ENCODE assay signal across 8 cellular contexts in the genomic region with DNA sequence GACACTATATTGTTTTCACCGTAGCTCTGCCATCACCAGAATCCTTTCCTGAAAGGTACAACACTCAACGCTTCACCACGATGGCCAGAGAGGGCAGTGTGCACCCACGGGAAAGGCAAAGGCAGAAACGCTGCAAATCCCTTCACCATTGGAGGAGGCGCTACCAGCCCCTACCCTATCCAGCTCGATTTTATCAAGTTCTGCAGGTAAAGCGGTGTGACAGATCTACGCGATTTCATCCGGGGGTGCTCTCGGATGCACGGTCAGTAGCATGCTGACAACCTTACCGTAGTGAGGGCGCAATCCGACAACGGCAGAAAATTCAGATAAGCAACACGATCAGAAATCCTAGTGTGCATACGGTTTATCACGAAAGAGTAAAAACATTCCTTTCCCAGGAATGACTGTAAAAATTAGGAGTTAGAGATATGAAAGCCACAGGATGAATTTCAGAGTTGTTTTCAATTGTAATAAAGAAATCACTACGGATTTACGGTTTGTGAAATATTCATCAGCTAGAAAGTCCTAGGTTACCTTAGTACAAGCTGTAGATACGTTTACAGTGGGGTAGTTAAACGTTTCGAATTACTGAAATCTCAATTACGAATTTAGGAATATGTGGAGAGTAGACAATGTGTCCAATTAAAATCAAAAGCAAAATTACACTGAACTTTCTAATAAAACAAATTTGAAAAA. TPM values are rescaled to one million over a fixed set of nuclear protein-coding genes. Genes with fewer than 3 reads are reported as not detected.
DNase-seq lines count a peak whose midpoint lies in the region; ATAC-seq and TF ChIP-seq lines count a peak whose summit lies in the region.

No MANE protein-coding gene starts in this region.

- H3K27ac Mint-ChIP-seq in T-helper 17 cell: peak overlapping the region; percentile 84

- peak; percentile 84 for DNase-seq in GM13977 (ENCODE audit: low spot score)
- peak; percentile 92 for DNase-seq in NCI-H1436 (lab: John Stamatoyannopoulos, UW)
- peak; percentile 66 to 80 (median 72) for DNase-seq in T-helper 17 cell
- DNase-seq in anterior cingulate cortex (lab: John Stamatoyannopoulos, UW): peak in 54 of 58 donors; percentile 29 to 93 (median 76)
- peak; percentile 74 to 86 (median 85) for DNase-seq in right cardiac atrium
- peak; percentile 80 for DNase-seq in retina
- DNase-seq in NK-92 (lab: John Stamatoyannopoulos, UW; ENCODE audit: unreplicated experiment): no peak

- ATAC-seq in HG02840 (IDR thresholded peaks at IDR 0.05; ENCODE audit: low FRiP score, unreplicated experiment): peak; percentile 44
- peak; percentile 77 for ATAC-seq in T-helper 17 cell
- peak; percentile 91 to 94 for ATAC-seq in right cardiac atrium

- TF ChIP-seq CTCF in GM13977 (IDR thresholded peaks at IDR 0.05; ENCODE audit: extremely low read depth, insufficient read depth, missing control alignments): peak; percentile 92

- peak overlapping the region; percentile 94 for H3K4me3 Mint-ChIP-seq in T-helper 17 cell

- H3K9me3 ChIP-seq in T-helper 17 cell (ENCODE audit: control insufficient read depth, low read length, poor library complexity, severe bottlenecking): no peaks in the 10 kb centered on the region
- H3K9me3 ChIP-seq in right cardiac atrium (ENCODE audit: control insufficient read depth, low read length): no peaks in the 10 kb centered on the region

- peaks cover 9% of the 10 kb centered on the region for H3K27me3 Mint-ChIP-seq in T-helper 17 cell

- H3K4me3 ChIP-seq in right cardiac atrium (ENCODE audit: low read length): peak overlapping the region; percentile 77

- no peak overlapping the region for H3K27ac ChIP-seq in right cardiac atrium (ENCODE audit: low read length)

- H3K36me3 Mint-ChIP-seq in T-helper 17 cell (ENCODE audit: low read depth): no peaks in the 10 kb centered on the region

- in situ Hi-C loops in GM13977 (cut with MboI; ENCODE audit: low pct_unique_long_range_greater_than_20kb, low sequenced_read_pairs, unreplicated experiment): loop anchor here (10.0 kb wide), 1 partner anchor 1013 kb away; the partner anchor contains the start of gene ABCC12

- intact Hi-C loops in right cardiac atrium (cut with DNase I): loop anchor here in 3 of 4 donors (2.0 to 10.0 kb wide), 5 partner anchors 107 to 1020 kb away; partner anchors contain the start of gene ABCC12 (in 1 of the 3)

- peaks cover 26% of the 10 kb centered on the region for H3K4me1 Mint-ChIP-seq in T-helper 17 cell

- no peaks in the 10 kb centered on the region for H3K4me1 ChIP-seq in right cardiac atrium (ENCODE audit: control insufficient read depth, insufficient read depth, low read length)

- no peaks in the 10 kb centered on the region for H3K27me3 ChIP-seq in right cardiac atrium (ENCODE audit: control insufficient read depth, insufficient read depth)

- 2% methylated on average over 26 of the region's 26 CpGs for WGBS in right cardiac atrium

RNA-seq across cellular contexts. Expression of gene NETO2, which starts 1.8 kb away (rescaled TPM):
- total RNA-seq in T-helper 17 cell: 1 to 10 TPM; 5.3 to 5.8 TPM
- total RNA-seq in right cardiac atrium: 1 to 10 TPM in 3 of 4 donors, under 1 TPM in 1; 0.97 to 1.8 (median 1.4) TPM
- polyA plus RNA-seq in right cardiac atrium: 0.41 TPM
